ENCODE assay signal across 1 cellular context in the genomic region with DNA sequence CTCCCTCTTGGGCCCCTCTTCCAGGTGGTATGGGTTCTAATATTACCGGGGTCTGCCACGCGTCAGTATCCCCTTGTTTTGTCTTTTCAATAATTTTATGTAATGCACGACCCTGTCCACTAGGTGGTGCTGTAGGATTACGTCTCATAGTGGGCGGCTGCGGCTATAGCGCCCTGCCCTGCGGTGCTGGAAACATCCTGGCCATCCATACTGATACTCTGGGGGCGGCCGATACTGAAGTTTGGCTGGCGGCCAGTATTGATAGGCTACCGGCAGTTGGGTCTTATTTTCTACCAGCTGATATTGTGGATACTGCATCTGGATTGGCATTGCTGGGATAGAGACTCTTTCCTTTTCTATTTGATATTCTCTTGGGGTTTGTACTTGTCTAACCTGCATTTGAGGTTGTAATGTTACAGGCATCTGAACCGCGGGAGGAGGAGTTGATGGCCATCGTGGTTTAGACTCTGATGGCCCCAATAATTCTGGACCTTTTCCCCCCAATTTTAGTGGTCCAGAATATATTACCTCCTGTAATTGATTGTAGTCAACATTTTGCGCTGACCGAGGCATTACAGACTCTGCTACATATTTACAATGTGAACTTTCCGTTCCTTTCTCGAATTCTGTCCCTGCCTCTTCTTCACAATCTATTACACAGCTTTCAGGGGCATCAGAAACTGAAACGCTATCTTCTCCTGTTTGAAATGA.
A peak's percentile ranks its signal among the peaks of the same experiment; 100 is the strongest.
TF ChIP-seq lines count a peak whose summit lies in the region.

No MANE protein-coding gene starts in this region.

TF ChIP-seq in HepG2, 621 proteins besides CTCF, POLR2A, EP300 and RAD21 (continued from another document and continues in another):
- TF ChIP-seq, protein P1, sequence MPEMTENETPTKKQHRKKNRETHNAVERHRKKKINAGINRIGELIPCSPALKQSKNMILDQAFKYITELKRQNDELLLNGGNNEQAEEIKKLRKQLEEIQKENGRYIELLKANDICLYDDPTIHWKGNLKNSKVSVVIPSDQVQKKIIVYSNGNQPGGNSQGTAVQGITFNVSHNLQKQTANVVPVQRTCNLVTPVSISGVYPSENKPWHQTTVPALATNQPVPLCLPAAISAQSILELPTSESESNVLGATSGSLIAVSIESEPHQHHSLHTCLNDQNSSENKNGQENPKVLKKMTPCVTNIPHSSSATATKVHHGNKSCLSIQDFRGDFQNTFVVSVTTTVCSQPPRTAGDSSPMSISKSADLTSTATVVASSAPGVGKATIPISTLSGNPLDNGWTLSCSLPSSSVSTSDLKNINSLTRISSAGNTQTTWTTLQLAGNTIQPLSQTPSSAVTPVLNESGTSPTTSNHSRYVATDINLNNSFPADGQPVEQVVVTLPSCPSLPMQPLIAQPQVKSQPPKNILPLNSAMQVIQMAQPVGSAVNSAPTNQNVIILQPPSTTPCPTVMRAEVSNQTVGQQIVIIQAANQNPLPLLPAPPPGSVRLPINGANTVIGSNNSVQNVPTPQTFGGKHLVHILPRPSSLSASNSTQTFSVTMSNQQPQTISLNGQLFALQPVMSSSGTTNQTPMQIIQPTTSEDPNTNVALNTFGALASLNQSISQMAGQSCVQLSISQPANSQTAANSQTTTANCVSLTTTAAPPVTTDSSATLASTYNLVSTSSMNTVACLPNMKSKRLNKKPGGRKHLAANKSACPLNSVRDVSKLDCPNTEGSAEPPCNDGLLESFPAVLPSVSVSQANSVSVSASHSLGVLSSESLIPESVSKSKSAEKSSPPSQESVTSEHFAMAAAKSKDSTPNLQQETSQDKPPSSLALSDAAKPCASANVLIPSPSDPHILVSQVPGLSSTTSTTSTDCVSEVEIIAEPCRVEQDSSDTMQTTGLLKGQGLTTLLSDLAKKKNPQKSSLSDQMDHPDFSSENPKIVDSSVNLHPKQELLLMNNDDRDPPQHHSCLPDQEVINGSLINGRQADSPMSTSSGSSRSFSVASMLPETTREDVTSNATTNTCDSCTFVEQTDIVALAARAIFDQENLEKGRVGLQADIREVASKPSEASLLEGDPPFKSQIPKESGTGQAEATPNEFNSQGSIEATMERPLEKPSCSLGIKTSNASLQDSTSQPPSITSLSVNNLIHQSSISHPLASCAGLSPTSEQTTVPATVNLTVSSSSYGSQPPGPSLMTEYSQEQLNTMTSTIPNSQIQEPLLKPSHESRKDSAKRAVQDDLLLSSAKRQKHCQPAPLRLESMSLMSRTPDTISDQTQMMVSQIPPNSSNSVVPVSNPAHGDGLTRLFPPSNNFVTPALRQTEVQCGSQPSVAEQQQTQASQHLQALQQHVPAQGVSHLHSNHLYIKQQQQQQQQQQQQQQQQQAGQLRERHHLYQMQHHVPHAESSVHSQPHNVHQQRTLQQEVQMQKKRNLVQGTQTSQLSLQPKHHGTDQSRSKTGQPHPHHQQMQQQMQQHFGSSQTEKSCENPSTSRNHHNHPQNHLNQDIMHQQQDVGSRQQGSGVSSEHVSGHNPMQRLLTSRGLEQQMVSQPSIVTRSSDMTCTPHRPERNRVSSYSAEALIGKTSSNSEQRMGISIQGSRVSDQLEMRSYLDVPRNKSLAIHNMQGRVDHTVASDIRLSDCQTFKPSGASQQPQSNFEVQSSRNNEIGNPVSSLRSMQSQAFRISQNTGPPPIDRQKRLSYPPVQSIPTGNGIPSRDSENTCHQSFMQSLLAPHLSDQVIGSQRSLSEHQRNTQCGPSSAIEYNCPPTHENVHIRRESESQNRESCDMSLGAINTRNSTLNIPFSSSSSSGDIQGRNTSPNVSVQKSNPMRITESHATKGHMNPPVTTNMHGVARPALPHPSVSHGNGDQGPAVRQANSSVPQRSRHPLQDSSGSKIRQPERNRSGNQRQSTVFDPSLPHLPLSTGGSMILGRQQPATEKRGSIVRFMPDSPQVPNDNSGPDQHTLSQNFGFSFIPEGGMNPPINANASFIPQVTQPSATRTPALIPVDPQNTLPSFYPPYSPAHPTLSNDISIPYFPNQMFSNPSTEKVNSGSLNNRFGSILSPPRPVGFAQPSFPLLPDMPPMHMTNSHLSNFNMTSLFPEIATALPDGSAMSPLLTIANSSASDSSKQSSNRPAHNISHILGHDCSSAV (CRISPR knock-in tag; IDR thresholded peaks at IDR 0.05; ENCODE audit: borderline replicate concordance) = no peak
- peak; percentile 53 for TF ChIP-seq FOXA3 (CRISPR knock-in tag; IDR thresholded peaks at IDR 0.05)
- TF ChIP-seq HDAC1 (CRISPR knock-in tag; IDR thresholded peaks at IDR 0.05) = peak; percentile 56; the same call in 1 of the 2 replicates
- no peak for TF ChIP-seq REST (IDR thresholded peaks at IDR 0.05; ENCODE audit: borderline replicate concordance in 1 of 2, low read depth in 1 of 2, low read length in 2 of 2)
- TF ChIP-seq, protein P2, sequence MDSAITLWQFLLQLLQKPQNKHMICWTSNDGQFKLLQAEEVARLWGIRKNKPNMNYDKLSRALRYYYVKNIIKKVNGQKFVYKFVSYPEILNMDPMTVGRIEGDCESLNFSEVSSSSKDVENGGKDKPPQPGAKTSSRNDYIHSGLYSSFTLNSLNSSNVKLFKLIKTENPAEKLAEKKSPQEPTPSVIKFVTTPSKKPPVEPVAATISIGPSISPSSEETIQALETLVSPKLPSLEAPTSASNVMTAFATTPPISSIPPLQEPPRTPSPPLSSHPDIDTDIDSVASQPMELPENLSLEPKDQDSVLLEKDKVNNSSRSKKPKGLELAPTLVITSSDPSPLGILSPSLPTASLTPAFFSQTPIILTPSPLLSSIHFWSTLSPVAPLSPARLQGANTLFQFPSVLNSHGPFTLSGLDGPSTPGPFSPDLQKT (CRISPR knock-in tag; IDR thresholded peaks at IDR 0.05; ENCODE audit: borderline replicate concordance) = no peak
- TF ChIP-seq ZNF282 (IDR thresholded peaks at IDR 0.05; ENCODE audit: partially characterized antibody) = no peak
- no peak for TF ChIP-seq ELF4 (CRISPR knock-in tag; IDR thresholded peaks at IDR 0.05; ENCODE audit: borderline replicate concordance)
- TF ChIP-seq ZNF232 (CRISPR knock-in tag; IDR thresholded peaks at IDR 0.05; ENCODE audit: borderline replicate concordance) = no peak
- TF ChIP-seq SP2 (CRISPR knock-in tag; IDR thresholded peaks at IDR 0.05) = no peak
- no peak for TF ChIP-seq SP4 (CRISPR knock-in tag; IDR thresholded peaks at IDR 0.05)
- no peak for TF ChIP-seq ATRX (CRISPR knock-in tag; IDR thresholded peaks at IDR 0.05; ENCODE audit: borderline replicate concordance)
- TF ChIP-seq, protein P3, sequence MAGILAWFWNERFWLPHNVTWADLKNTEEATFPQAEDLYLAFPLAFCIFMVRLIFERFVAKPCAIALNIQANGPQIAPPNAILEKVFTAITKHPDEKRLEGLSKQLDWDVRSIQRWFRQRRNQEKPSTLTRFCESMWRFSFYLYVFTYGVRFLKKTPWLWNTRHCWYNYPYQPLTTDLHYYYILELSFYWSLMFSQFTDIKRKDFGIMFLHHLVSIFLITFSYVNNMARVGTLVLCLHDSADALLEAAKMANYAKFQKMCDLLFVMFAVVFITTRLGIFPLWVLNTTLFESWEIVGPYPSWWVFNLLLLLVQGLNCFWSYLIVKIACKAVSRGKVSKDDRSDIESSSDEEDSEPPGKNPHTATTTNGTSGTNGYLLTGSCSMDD (CRISPR knock-in tag; IDR thresholded peaks at IDR 0.05) = no peak
- TF ChIP-seq BCLAF1 (IDR thresholded peaks at IDR 0.05) = no peak
- no peak for TF ChIP-seq LRRFIP1 (CRISPR knock-in tag; conservative IDR thresholded peaks at IDR 0.05)
- TF ChIP-seq HCFC1 (IDR thresholded peaks at IDR 0.05; ENCODE audit: low read depth, low read length) = no peak
- no peak for TF ChIP-seq AHR (CRISPR knock-in tag; IDR thresholded peaks at IDR 0.05)
- TF ChIP-seq NFKBIZ (CRISPR knock-in tag; IDR thresholded peaks at IDR 0.05) = no peak
- TF ChIP-seq SIN3B (IDR thresholded peaks at IDR 0.05; ENCODE audit: low read length) = 0 out of 2 replicates have a peak, but pooled peaks have one; percentile 3
- TF ChIP-seq ZBTB38 (CRISPR knock-in tag; IDR thresholded peaks at IDR 0.05) = peak; percentile 65; the same call in 1 of the 2 replicates
- peak; percentile 33; the same call in 1 of the 2 replicates for TF ChIP-seq ERF (CRISPR knock-in tag; IDR thresholded peaks at IDR 0.05)
- TF ChIP-seq MEIS1 (CRISPR knock-in tag; IDR thresholded peaks at IDR 0.05; ENCODE audit: borderline replicate concordance) = no peak
- TF ChIP-seq PRDM10 (CRISPR knock-in tag; IDR thresholded peaks at IDR 0.05; ENCODE audit: low read depth) = no peak
- no peak for TF ChIP-seq ZNF772 (CRISPR knock-in tag; IDR thresholded peaks at IDR 0.05)
- no peak for TF ChIP-seq TOE1 (CRISPR knock-in tag; IDR thresholded peaks at IDR 0.05)
- TF ChIP-seq TARDBP (CRISPR knock-in tag; IDR thresholded peaks at IDR 0.05) = peak; percentile 64; the same call in 1 of the 2 replicates
- TF ChIP-seq RARA (CRISPR knock-in tag; IDR thresholded peaks at IDR 0.05) = no peak
- TF ChIP-seq ZNF567 (CRISPR knock-in tag; IDR thresholded peaks at IDR 0.05; ENCODE audit: borderline replicate concordance) = no peak
- peak; percentile 67 for TF ChIP-seq GATAD2A (CRISPR knock-in tag; IDR thresholded peaks at IDR 0.05)
- no peak for TF ChIP-seq ELF1 (CRISPR knock-in tag; IDR thresholded peaks at IDR 0.05)
- TF ChIP-seq ZNF430 (CRISPR knock-in tag; IDR thresholded peaks at IDR 0.05) = no peak
